In the genomic region with DNA sequence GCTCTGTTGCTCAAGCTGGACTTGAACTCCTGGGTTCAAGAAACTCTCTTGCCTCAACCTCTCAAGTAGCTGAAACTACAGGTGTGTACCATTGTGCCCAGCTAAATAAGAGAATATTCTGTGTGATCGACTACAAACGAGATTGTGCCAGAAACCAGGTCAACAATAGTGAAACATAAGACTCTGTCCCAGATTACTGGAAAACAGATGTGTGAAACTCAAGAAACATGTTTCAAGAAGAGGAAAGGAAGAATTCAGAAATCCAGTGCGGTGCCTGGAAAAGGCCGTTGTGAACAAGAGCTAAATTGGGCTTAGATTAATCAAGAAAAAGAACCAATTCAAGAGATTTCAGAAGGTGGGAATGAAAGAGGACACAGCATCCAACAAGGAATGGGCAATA, we compare ENCODE assay signal across 20 cellular contexts. TPM values are rescaled to one million over a fixed set of nuclear protein-coding genes. Genes with fewer than 3 reads are reported as not detected.
DNase-seq lines count a peak whose midpoint lies in the region; ATAC-seq and TF ChIP-seq lines count a peak whose summit lies in the region.
"Had no signal": no experiment of that assay in that cellular context is flagged by ENCODE, and none has a peak within 500 bp of the region (broad histone marks: within the 10 kb centered on the region; RNA-seq: fewer than 3 reads in every experiment).

No MANE protein-coding gene starts in this region.

- no peaks in the 10 kb centered on the region for H3K79me2 ChIP-seq in ACC112 (ENCODE audit: control insufficient read depth, insufficient read depth, low read length, unreplicated experiment)
- H3K79me2 ChIP-seq in fibroblast of lung (ENCODE audit: control insufficient read depth, insufficient read depth, low read length), result no peaks in the 10 kb centered on the region

- CTCF ChIA-PET in CD4-positive, alpha-beta T cell (lab: Charles Lee), result interaction anchor here (0.6 to 4.1 kb wide), 3 partner anchors 15 to 118 kb away, joined by 3 to 19 read pairs (median 3); a partner anchor contains a TSS
- CTCF ChIA-PET in activated CD8-positive, alpha-beta T cell treated with anti-CD3 and anti-CD28 coated beads, Interleukin-2, amount 10 ng/mL, durations not matched to agents 7 days and 5 days (lab: Charles Lee), result interaction anchor here (0.8 to 9.2 kb wide), 4 partner anchors 8 to 118 kb away, joined by 3 to 91 read pairs (median 16); no protein-coding TSS in a partner anchor

- no peak for TF ChIP-seq CTCF in CD4-positive, alpha-beta T cell (IDR thresholded peaks at IDR 0.05)
- no peak for TF ChIP-seq CTCF in fibroblast of lung (conservative IDR thresholded peaks at IDR 0.05 in 1 of 2, IDR thresholded peaks at IDR 0.05 in 1 of 2; ENCODE audit: low read depth in 1 of 2, low read length in 2 of 2)

- H3K27ac ChIP-seq in ACC112 (ENCODE audit: low read depth, low read length), result peak overlapping the region; percentile 88
- H3K27ac ChIP-seq in CD4-positive, alpha-beta T cell (ENCODE audit: low read depth, low read length), result no peak overlapping the region
- peak overlapping the region; percentile 63 for H3K27ac ChIP-seq in fibroblast of lung (ENCODE audit: insufficient read depth, low read length)

- no peak overlapping the region for H3K9ac ChIP-seq in fibroblast of lung (ENCODE audit: insufficient read depth, low read length)
- H3K9ac ChIP-seq: SK-N-SH had no signal

- H3K4me1 ChIP-seq in ACC112 (ENCODE audit: control insufficient read depth, insufficient read depth, low read length, unreplicated experiment), result peaks cover 43% of the 10 kb centered on the region
- H3K4me1 ChIP-seq in fibroblast of lung (ENCODE audit: control insufficient read depth, extremely low read depth, insufficient read depth, low read length), result peaks cover 18% of the 10 kb centered on the region

- H3K36me3 Mint-ChIP-seq in CD4-positive, alpha-beta T cell (ENCODE audit: low read depth), result peaks cover 77% of the 10 kb centered on the region
- H3K36me3 Mint-ChIP-seq in activated CD8-positive, alpha-beta T cell treated with anti-CD3 and anti-CD28 coated beads, Interleukin-2, amount 10 ng/mL, durations not matched to agents 7 days and 5 days (ENCODE audit: low read depth), result peaks cover 75% of the 10 kb centered on the region

- H2AFZ ChIP-seq in ACC112 (ENCODE audit: low read length, unreplicated experiment) (peak overlapping the region; percentile 82), fibroblast of lung (ENCODE audit: low read length) (no peak overlapping the region)

- no peaks in the 10 kb centered on the region for H3K27me3 ChIP-seq in ACC112 (ENCODE audit: insufficient read depth, low read length)
- no peaks in the 10 kb centered on the region for H3K27me3 ChIP-seq in CD4-positive, alpha-beta T cell (ENCODE audit: control insufficient read depth, insufficient read depth, low read length)
- H3K27me3 ChIP-seq in fibroblast of lung (ENCODE audit: control insufficient read depth, insufficient read depth, low read length), result no peaks in the 10 kb centered on the region
- H3K27me3 ChIP-seq: dorsolateral prefrontal cortex, spleen, upper lobe of left lung had no signal

- H4K20me1 ChIP-seq in fibroblast of lung (ENCODE audit: control insufficient read depth, extremely low read depth, insufficient read depth, low read length), result no peaks in the 10 kb centered on the region

- H3K4me2 ChIP-seq in fibroblast of lung (ENCODE audit: extremely low read depth, insufficient read depth, low read length), result no peak overlapping the region
- H3K4me2 ChIP-seq: SK-N-SH had no signal

- H3K36me3 ChIP-seq in ACC112 (ENCODE audit: insufficient read depth, low read length) (no peaks in the 10 kb centered on the region), fibroblast of lung (ENCODE audit: control insufficient read depth, insufficient read depth, low read length) (no peaks in the 10 kb centered on the region)
- H3K36me3 ChIP-seq: upper lobe of left lung had no signal

- H3K27me3 Mint-ChIP-seq in CD4-positive, alpha-beta T cell, result no peaks in the 10 kb centered on the region
- no peaks in the 10 kb centered on the region for H3K27me3 Mint-ChIP-seq in activated CD8-positive, alpha-beta T cell treated with anti-CD3 and anti-CD28 coated beads, Interleukin-2, amount 10 ng/mL, durations not matched to agents 7 days and 5 days (ENCODE audit: low read depth)

- H3K4me3 ChIP-seq in ACC112 (ENCODE audit: low read depth, low read length), result no peak overlapping the region
- H3K4me3 ChIP-seq in fibroblast of lung (replicated peaks in 1 of 4; ENCODE audit: control extremely low read depth in 1 of 4, insufficient read depth in 1 of 4, low read depth in 3 of 4, low read length in 4 of 4), result no peak overlapping the region
- H3K4me3 ChIP-seq: dorsolateral prefrontal cortex, lung, spleen, upper lobe of left lung had no signal

- DNase-seq in CD4-positive, alpha-beta T cell, result no peak
- no peak for DNase-seq in activated CD8-positive, alpha-beta T cell treated with anti-CD3 and anti-CD28 coated beads, Interleukin-2, amount 10 ng/mL, durations not matched to agents 7 days and 5 days
- DNase-seq in fibroblast of lung (ENCODE audit: low read depth in 2 of 2), result no peak
- no peak for DNase-seq in DMS114 treated with DMSO at 0.1 percent for 48 hours (lab: John Stamatoyannopoulos, UW; ENCODE audit: unreplicated experiment)
- DNase-seq in NCI-H69 (lab: John Stamatoyannopoulos, UW), result no peak
- DNase-seq: activated CD4-positive, alpha-beta T cell treated with anti-CD3 and anti-CD28 coated beads for 48 hours; activated T-cell treated with anti-CD3 and anti-CD28 coated beads, Interleukin-2, amount 50 U/mL, for 48 hours; Calu3; dorsolateral prefrontal cortex; NCI-H1105; NCI-H2107; NCI-H510A treated with DMSO at 0.1 percent for 48 hours; occipital lobe; SK-N-SH; spleen; stimulated activated CD4-positive, alpha-beta T cell treated with anti-CD3 and anti-CD28 coated beads, Interleukin-4, amount 100 ng/mL, for 24 hours; upper lobe of left lung had no signal

- H3K4me1 Mint-ChIP-seq in CD4-positive, alpha-beta T cell (ENCODE audit: low read depth), result peaks cover 18% of the 10 kb centered on the region
- peaks cover 34% of the 10 kb centered on the region for H3K4me1 Mint-ChIP-seq in activated CD8-positive, alpha-beta T cell treated with anti-CD3 and anti-CD28 coated beads, Interleukin-2, amount 10 ng/mL, durations not matched to agents 7 days and 5 days (ENCODE audit: low read depth)

- H3K27ac Mint-ChIP-seq in CD4-positive, alpha-beta T cell, result peak overlapping the region; percentile 80
- H3K27ac Mint-ChIP-seq in activated CD8-positive, alpha-beta T cell treated with anti-CD3 and anti-CD28 coated beads, Interleukin-2, amount 10 ng/mL, durations not matched to agents 7 days and 5 days, result peak overlapping the region; percentile 75

- POLR2A ChIA-PET in CD4-positive, alpha-beta T cell (lab: Charles Lee), result interaction anchor here (1.8 kb wide), 1 partner anchor 15 kb away, joined by 6 read pairs; no protein-coding TSS in a partner anchor
- POLR2A ChIA-PET in activated CD8-positive, alpha-beta T cell treated with anti-CD3 and anti-CD28 coated beads, Interleukin-2, amount 10 ng/mL, durations not matched to agents 7 days and 5 days (lab: Charles Lee), result interaction anchor here (0.9 to 2.1 kb wide), 7 partner anchors 12 to 641 kb away, joined by 3 to 11 read pairs (median 3); a partner anchor contains a TSS

- H3K9me3 Mint-ChIP-seq in CD4-positive, alpha-beta T cell, result no peaks in the 10 kb centered on the region
- no peaks in the 10 kb centered on the region for H3K9me3 Mint-ChIP-seq in activated CD8-positive, alpha-beta T cell treated with anti-CD3 and anti-CD28 coated beads, Interleukin-2, amount 10 ng/mL, durations not matched to agents 7 days and 5 days (ENCODE audit: insufficient read depth)

- H3K4me3 Mint-ChIP-seq in CD4-positive, alpha-beta T cell, result no peak overlapping the region
- no peak overlapping the region for H3K4me3 Mint-ChIP-seq in activated CD8-positive, alpha-beta T cell treated with anti-CD3 and anti-CD28 coated beads, Interleukin-2, amount 10 ng/mL, durations not matched to agents 7 days and 5 days

- intact Hi-C loops in CD4-positive, alpha-beta T cell (cut with DNase I, micrococcal nuclease), result no loop called here

- no peak for ATAC-seq in CD4-positive, alpha-beta T cell (ENCODE audit: poor library complexity)
- no peak for ATAC-seq in activated CD8-positive, alpha-beta T cell treated with anti-CD3 and anti-CD28 coated beads, Interleukin-2, amount 10 ng/mL, durations not matched to agents 7 days and 5 days
- no peak for ATAC-seq in GM21423 (IDR thresholded peaks at IDR 0.05; ENCODE audit: unreplicated experiment)

- no peaks in the 10 kb centered on the region for H3K9me3 ChIP-seq in CD4-positive, alpha-beta T cell (ENCODE audit: control insufficient read depth, low read length)
- H3K9me3 ChIP-seq in fibroblast of lung (ENCODE audit: control insufficient read depth, insufficient read depth, low read depth, low read length), result no peaks in the 10 kb centered on the region
- H3K9me3 ChIP-seq: SK-N-SH, spleen, upper lobe of left lung had no signal

RNA-seq across cellular contexts. Expression of a gene that starts 23.4 kb away (rescaled TPM):
- total RNA-seq in CD4-positive, alpha-beta T cell, result 10 to 100 TPM; 56.6 to 57.8 TPM
- total RNA-seq in activated CD8-positive, alpha-beta T cell treated with anti-CD3 and anti-CD28 coated beads, Interleukin-2, amount 10 ng/mL, durations not matched to agents 7 days and 5 days, result 100 to 1,000 TPM; 472 to 473 TPM
- total RNA-seq in fibroblast of lung, result 101 and 128 TPM in 2 replicates
- 98.2 and 171 TPM in 2 replicates for polyA plus RNA-seq in fibroblast of lung
- 80.8 and 140 TPM in 2 replicates for polyA plus RNA-seq in fibroblast of lung (2012)
- polyA minus RNA-seq in fibroblast of lung (ENCODE audit: low replicate concordance), result 90.7 and 129 TPM in 2 replicates
